Comparison of ENCODE assay signal across 8 cellular contexts in genomic region chr5:141609921-141610320, GRCh38. TPM values are rescaled to one million over a fixed set of nuclear protein-coding genes. Genes with fewer than 3 reads are reported as not detected.
DNase-seq lines count a peak whose midpoint lies in the region; ATAC-seq and TF ChIP-seq lines count a peak whose summit lies in the region.
"Not testable (repeated sequence)": the region's sequence is repeated elsewhere in the genome, so short reads cannot be mapped to it uniquely, and the experiment has no call there.

No MANE protein-coding gene starts in this region.

- peak overlapping the region; percentile 86 for H3K4me2 ChIP-seq in BLaER1

- peaks cover 56% of the 10 kb centered on the region for H3K4me1 Mint-ChIP-seq in Calu3 (ENCODE audit: low read depth, unreplicated experiment)
- H3K4me1 Mint-ChIP-seq in activated CD4-positive, alpha-beta T cell treated with anti-CD3 and anti-CD28 coated beads, Interleukin-2, amount 10 ng/mL, durations not matched to agents 24 days and 14 days, result peaks cover 70% of the 10 kb centered on the region
- peaks cover 83% of the 10 kb centered on the region for H3K4me1 Mint-ChIP-seq in activated T-helper 1 cell treated with anti-CD3 and anti-CD28 coated beads, Interleukin-12 subunit alpha, Interleukin-12 subunit beta, Interleukin-2, Interleukin-4 antibody, amounts not matched to agents 30 ng/mL and 10 ng/mL and 1 ng/mL, durations not matched to agents 14 hours and 24 hours and 36 hours (ENCODE audit: low read depth)
- peaks cover 96% of the 10 kb centered on the region for H3K4me1 Mint-ChIP-seq in activated naive CD8-positive, alpha-beta T cell treated with anti-CD3 and anti-CD28 coated beads, Interleukin-2, amount 50 U/mL, for 24 hours

- H4K20me1 ChIP-seq in BLaER1, result not testable (repeated sequence)

- peaks cover 23% of the 10 kb centered on the region for H3K36me3 ChIP-seq in BLaER1
- not testable (repeated sequence) for H3K36me3 ChIP-seq in right lobe of liver, gastrocnemius medialis

- H3K9ac ChIP-seq in BLaER1, result not testable (repeated sequence)

- CTCF ChIA-PET in Calu3 (lab: Charles Lee), result not testable (repeated sequence)
- CTCF ChIA-PET in RWPE1 (lab: Yijun Ruan, JAX), result interaction anchor here (1.6 kb wide), 1 partner anchor 9 kb away, joined by 10 read pairs; the partner anchor contains the start of gene DIAPH1

- POLR2A ChIA-PET in RWPE1 (lab: Yijun Ruan, JAX; ENCODE audit: low non-redundant PET), result interaction anchor here (0.7 kb wide), 1 partner anchor 27 kb away, joined by 4 read pairs; the partner anchor contains the start of gene RELL2

- not testable (repeated sequence) for ATAC-seq in activated naive CD8-positive, alpha-beta T cell treated with anti-CD3 and anti-CD28 coated beads, Interleukin-2, amount 50 U/mL, for 24 hours; right lobe of liver; gastrocnemius medialis

- WGBS in right lobe of liver (ENCODE audit: insufficient coverage, low coverage, low lambda C conversion rate, missing lambda C conversion rate), result 83% methylated on average over 7 of the region's 7 CpGs

- in situ Hi-C loops in gastrocnemius medialis (cut with MboI; ENCODE audit: low sequenced_read_pairs in 4 of 4), result not testable (repeated sequence)

- TF ChIP-seq POLR2A in right lobe of liver (IDR thresholded peaks at IDR 0.05); gastrocnemius medialis (IDR thresholded peaks at IDR 0.05): not testable (repeated sequence)

- H3K9me3 Mint-ChIP-seq in Calu3 (ENCODE audit: low read depth, unreplicated experiment); activated CD4-positive, alpha-beta T cell treated with anti-CD3 and anti-CD28 coated beads, Interleukin-2, amount 10 ng/mL, durations not matched to agents 24 days and 14 days; activated T-helper 1 cell treated with anti-CD3 and anti-CD28 coated beads, Interleukin-12 subunit alpha, Interleukin-12 subunit beta, Interleukin-2, Interleukin-4 antibody, amounts not matched to agents 30 ng/mL and 10 ng/mL and 1 ng/mL, durations not matched to agents 14 hours and 24 hours and 36 hours; activated naive CD8-positive, alpha-beta T cell treated with anti-CD3 and anti-CD28 coated beads, Interleukin-2, amount 50 U/mL, for 24 hours: not testable (repeated sequence)

- peak overlapping the region; percentile 68 for H3K27ac Mint-ChIP-seq in Calu3 (ENCODE audit: unreplicated experiment)
- peak overlapping the region; percentile 76 for H3K27ac Mint-ChIP-seq in activated CD4-positive, alpha-beta T cell treated with anti-CD3 and anti-CD28 coated beads, Interleukin-2, amount 10 ng/mL, durations not matched to agents 24 days and 14 days
- peak overlapping the region; percentile 32 for H3K27ac Mint-ChIP-seq in activated T-helper 1 cell treated with anti-CD3 and anti-CD28 coated beads, Interleukin-12 subunit alpha, Interleukin-12 subunit beta, Interleukin-2, Interleukin-4 antibody, amounts not matched to agents 30 ng/mL and 10 ng/mL and 1 ng/mL, durations not matched to agents 14 hours and 24 hours and 36 hours
- peak overlapping the region; percentile 65 for H3K27ac Mint-ChIP-seq in activated naive CD8-positive, alpha-beta T cell treated with anti-CD3 and anti-CD28 coated beads, Interleukin-2, amount 50 U/mL, for 24 hours

- not testable (repeated sequence) for BruUV-seq in Calu3 (replicated peaks; lab: Mats Ljungman, UMichigan)

- intact Hi-C loops in Calu3 (cut with micrococcal nuclease; ENCODE audit: unreplicated experiment); activated CD4-positive, alpha-beta T cell treated with anti-CD3 and anti-CD28 coated beads, Interleukin-2, amount 10 ng/mL, durations not matched to agents 24 days and 14 days (cut with micrococcal nuclease); right lobe of liver (cut with DNase I); gastrocnemius medialis (cut with DNase I; ENCODE audit: low total_unique reads): not testable (repeated sequence)
- intact Hi-C loops in activated T-helper 1 cell treated with anti-CD3 and anti-CD28 coated beads, Interleukin-12 subunit alpha, Interleukin-12 subunit beta, Interleukin-2, Interleukin-4 antibody, amounts not matched to agents 30 ng/mL and 10 ng/mL and 1 ng/mL, durations not matched to agents 14 hours and 24 hours and 36 hours (cut with micrococcal nuclease), result loop anchor here (10.0 kb wide), 2 partner anchors 1045 to 1205 kb away; partner anchors contain the start of genes ANKHD1, APBB3 and SLC35A4

- H3K36me3 Mint-ChIP-seq in Calu3 (ENCODE audit: insufficient read depth, unreplicated experiment), result peaks cover 18% of the 10 kb centered on the region
- H3K36me3 Mint-ChIP-seq in activated CD4-positive, alpha-beta T cell treated with anti-CD3 and anti-CD28 coated beads, Interleukin-2, amount 10 ng/mL, durations not matched to agents 24 days and 14 days (ENCODE audit: low read depth), result peaks cover 48% of the 10 kb centered on the region
- H3K36me3 Mint-ChIP-seq in activated T-helper 1 cell treated with anti-CD3 and anti-CD28 coated beads, Interleukin-12 subunit alpha, Interleukin-12 subunit beta, Interleukin-2, Interleukin-4 antibody, amounts not matched to agents 30 ng/mL and 10 ng/mL and 1 ng/mL, durations not matched to agents 14 hours and 24 hours and 36 hours (ENCODE audit: low read depth), result peaks cover 30% of the 10 kb centered on the region
- H3K36me3 Mint-ChIP-seq in activated naive CD8-positive, alpha-beta T cell treated with anti-CD3 and anti-CD28 coated beads, Interleukin-2, amount 50 U/mL, for 24 hours (ENCODE audit: low read depth), result peaks cover 37% of the 10 kb centered on the region

- peaks cover 97% of the 10 kb centered on the region for H3K4me1 ChIP-seq in BLaER1
- peaks cover 0 to 76% (median 30%) of the 10 kb centered on the region in 4 donors for H3K4me1 ChIP-seq in right lobe of liver
- H3K4me1 ChIP-seq in gastrocnemius medialis, result peaks cover 80 to 87% of the 10 kb centered on the region in 2 donors

- H3K27ac ChIP-seq in BLaER1 (peak overlapping the region; percentile 90), RWPE1 (peak overlapping the region; percentile 29), right lobe of liver (peak overlapping the region in 2 of 3 donors; percentile 71 to 96), gastrocnemius medialis (peak overlapping the region; percentile 0 to 94 (median 90))

- not testable (repeated sequence) for H3K27me3 Mint-ChIP-seq in Calu3 (ENCODE audit: unreplicated experiment); activated CD4-positive, alpha-beta T cell treated with anti-CD3 and anti-CD28 coated beads, Interleukin-2, amount 10 ng/mL, durations not matched to agents 24 days and 14 days; activated T-helper 1 cell treated with anti-CD3 and anti-CD28 coated beads, Interleukin-12 subunit alpha, Interleukin-12 subunit beta, Interleukin-2, Interleukin-4 antibody, amounts not matched to agents 30 ng/mL and 10 ng/mL and 1 ng/mL, durations not matched to agents 14 hours and 24 hours and 36 hours (ENCODE audit: insufficient read depth); activated naive CD8-positive, alpha-beta T cell treated with anti-CD3 and anti-CD28 coated beads, Interleukin-2, amount 50 U/mL, for 24 hours

- not testable (repeated sequence) for H3K4me3 Mint-ChIP-seq in Calu3 (ENCODE audit: low read depth, unreplicated experiment); activated naive CD8-positive, alpha-beta T cell treated with anti-CD3 and anti-CD28 coated beads, Interleukin-2, amount 50 U/mL, for 24 hours
- peak overlapping the region; percentile 54 for H3K4me3 Mint-ChIP-seq in activated CD4-positive, alpha-beta T cell treated with anti-CD3 and anti-CD28 coated beads, Interleukin-2, amount 10 ng/mL, durations not matched to agents 24 days and 14 days
- H3K4me3 Mint-ChIP-seq in activated T-helper 1 cell treated with anti-CD3 and anti-CD28 coated beads, Interleukin-12 subunit alpha, Interleukin-12 subunit beta, Interleukin-2, Interleukin-4 antibody, amounts not matched to agents 30 ng/mL and 10 ng/mL and 1 ng/mL, durations not matched to agents 14 hours and 24 hours and 36 hours, result peak overlapping the region; percentile 37

- not testable (repeated sequence) for H3K9me3 ChIP-seq in BLaER1, right lobe of liver, gastrocnemius medialis

- not testable (repeated sequence) for H3K27me3 ChIP-seq in BLaER1, right lobe of liver, gastrocnemius medialis

- not testable (repeated sequence) for H3K4me3 ChIP-seq in BLaER1, right lobe of liver, gastrocnemius medialis

- not testable (repeated sequence) for TF ChIP-seq CTCF in Calu3 (IDR thresholded peaks at IDR 0.05; ENCODE audit: unreplicated experiment); RWPE1 (conservative IDR thresholded peaks at IDR 0.05; ENCODE audit: low read depth); right lobe of liver (IDR thresholded peaks at IDR 0.05); gastrocnemius medialis (IDR thresholded peaks at IDR 0.05 in 4 of 5, conservative IDR thresholded peaks at IDR 0.05 in 1 of 5)

- not testable (repeated sequence) for DNase-seq in Calu3; RWPE1 (ENCODE audit: low spot score); activated CD4-positive, alpha-beta T cell treated with anti-CD3 and anti-CD28 coated beads, Interleukin-2, amount 10 ng/mL, durations not matched to agents 24 days and 14 days; activated T-helper 1 cell treated with anti-CD3 and anti-CD28 coated beads, Interleukin-12 subunit alpha, Interleukin-12 subunit beta, Interleukin-2, Interleukin-4 antibody, amounts not matched to agents 30 ng/mL and 10 ng/mL and 1 ng/mL, durations not matched to agents 14 hours and 24 hours and 36 hours (ENCODE audit: low spot score); activated naive CD8-positive, alpha-beta T cell treated with anti-CD3 and anti-CD28 coated beads, Interleukin-2, amount 50 U/mL, for 24 hours; right lobe of liver; gastrocnemius medialis

RNA-seq across cellular contexts. Expression of gene DIAPH1, which starts 8.9 kb away (rescaled TPM):
- total RNA-seq in Calu3 (2022) (176 and 219 TPM in 2 replicates), right lobe of liver (100 to 1,000 TPM in 4 of 6 experiments, 10 to 100 TPM in 2; 93.7 to 114 (median 107) TPM), gastrocnemius medialis (100 to 1,000 TPM in 3 of 4 donors, 10 to 100 TPM in 1; 98.3 to 324 (median 214) TPM)
- total RNA-seq in activated CD4-positive, alpha-beta T cell treated with anti-CD3 and anti-CD28 coated beads, Interleukin-2, amount 10 ng/mL, durations not matched to agents 24 days and 14 days, result 225 and 232 TPM in 2 replicates
- 221 and 234 TPM in 2 replicates for total RNA-seq in activated T-helper 1 cell treated with anti-CD3 and anti-CD28 coated beads, Interleukin-12 subunit alpha, Interleukin-12 subunit beta, Interleukin-2, Interleukin-4 antibody, amounts not matched to agents 30 ng/mL and 10 ng/mL and 1 ng/mL, durations not matched to agents 14 hours and 24 hours and 36 hours

RNA-seq across cellular contexts. Expression of gene HDAC3, which starts 26.7 kb away (rescaled TPM):
- total RNA-seq in Calu3 (2022) (96.3 and 102 TPM in 2 replicates), right lobe of liver (10 to 100 TPM; 18.2 to 26.5 (median 23.3) TPM), gastrocnemius medialis (10 to 100 TPM; 29.8 to 40.7 (median 35.7) TPM)
- total RNA-seq in activated CD4-positive, alpha-beta T cell treated with anti-CD3 and anti-CD28 coated beads, Interleukin-2, amount 10 ng/mL, durations not matched to agents 24 days and 14 days, result 88.1 and 92.3 TPM in 2 replicates
- 83.1 and 87.2 TPM in 2 replicates for total RNA-seq in activated T-helper 1 cell treated with anti-CD3 and anti-CD28 coated beads, Interleukin-12 subunit alpha, Interleukin-12 subunit beta, Interleukin-2, Interleukin-4 antibody, amounts not matched to agents 30 ng/mL and 10 ng/mL and 1 ng/mL, durations not matched to agents 14 hours and 24 hours and 36 hours

RNA-seq across cellular contexts. Expression of gene RELL2, which starts 26.9 kb away (rescaled TPM):
- total RNA-seq in Calu3 (2022) (12.5 and 12.6 TPM in 2 replicates), right lobe of liver (1 to 10 TPM in 4 of 6 experiments, under 1 TPM in 2; 0.53 to 2.6 (median 1.2) TPM), gastrocnemius medialis (1 to 10 TPM in 1 of 4 donors, under 1 TPM in 1, not detected in 2; 0.16 to 1.1 TPM)
- total RNA-seq in activated CD4-positive, alpha-beta T cell treated with anti-CD3 and anti-CD28 coated beads, Interleukin-2, amount 10 ng/mL, durations not matched to agents 24 days and 14 days, result 24.1 TPM in 2 replicates
- 19.3 and 19.5 TPM in 2 replicates for total RNA-seq in activated T-helper 1 cell treated with anti-CD3 and anti-CD28 coated beads, Interleukin-12 subunit alpha, Interleukin-12 subunit beta, Interleukin-2, Interleukin-4 antibody, amounts not matched to agents 30 ng/mL and 10 ng/mL and 1 ng/mL, durations not matched to agents 14 hours and 24 hours and 36 hours

RNA-seq across cellular contexts. Expression of gene FCHSD1, which starts 41.3 kb away (rescaled TPM):
- total RNA-seq in Calu3 (2022), result 41.4 and 41.8 TPM in 2 replicates
- 33.1 and 34.5 TPM in 2 replicates for total RNA-seq in activated CD4-positive, alpha-beta T cell treated with anti-CD3 and anti-CD28 coated beads, Interleukin-2, amount 10 ng/mL, durations not matched to agents 24 days and 14 days
- 37.0 and 37.1 TPM in 2 replicates for total RNA-seq in activated T-helper 1 cell treated with anti-CD3 and anti-CD28 coated beads, Interleukin-12 subunit alpha, Interleukin-12 subunit beta, Interleukin-2, Interleukin-4 antibody, amounts not matched to agents 30 ng/mL and 10 ng/mL and 1 ng/mL, durations not matched to agents 14 hours and 24 hours and 36 hours
- total RNA-seq in right lobe of liver, result 1 to 10 TPM in 5 of 6 experiments, under 1 TPM in 1; 0.77 to 6.4 (median 3.3) TPM
- 1 to 10 TPM in 1 of 4 donors, under 1 TPM in 3; 0.32 to 2.6 (median 0.65) TPM for total RNA-seq in gastrocnemius medialis

Comparison
In these comparisons a context has a peak if more than half of its experiments do, and no peak if none do; other contexts are left out.
1. H3K27ac ChIP-seq: peak in every context shown above with its lines; median percentile 90 in BLaER1; 90 in gastrocnemius medialis; 84 in right lobe of liver; 29 in RWPE1.